Comparison of ENCODE assay signal across 24 cellular contexts in genomic region chr19:45446944-45447343, GRCh38. TPM values are rescaled to one million over a fixed set of nuclear protein-coding genes. Genes with fewer than 3 reads are reported as not detected.
DNase-seq lines count a peak whose midpoint lies in the region; ATAC-seq and TF ChIP-seq lines count a peak whose summit lies in the region.
"Had no signal": no experiment of that assay in that cellular context is flagged by ENCODE, and none has a peak within 500 bp of the region (broad histone marks: within the 10 kb centered on the region; RNA-seq: fewer than 3 reads in every experiment).

No MANE protein-coding gene starts in this region.

- 33% methylated on average over 7 of the region's 7 CpGs for WGBS in suprapubic skin

- H3K36me3 ChIP-seq in HEK293 (ENCODE audit: control insufficient read depth in 2 of 2, insufficient read depth in 1 of 2, low read length in 2 of 2) (no peaks in the 10 kb centered on the region), breast epithelium (no peaks in the 10 kb centered on the region), suprapubic skin (no peaks in the 10 kb centered on the region)
- H3K36me3 ChIP-seq: heart left ventricle, ovary had no signal

- H3K4me3 ChIP-seq in HEK293 (ENCODE audit: low read depth, low read length) (no peak overlapping the region), breast epithelium (no peak overlapping the region), suprapubic skin (no peak overlapping the region)
- H3K4me3 ChIP-seq: heart left ventricle, ovary had no signal

- peaks cover 31 to 44% (median 40%) of the 10 kb centered on the region in 3 donors for H3K27me3 Mint-ChIP-seq in immature natural killer cell (ENCODE audit: low read depth in 3 of 3)
- H3K27me3 Mint-ChIP-seq: effector memory CD8-positive, alpha-beta T cell; stimulated activated naive B cell treated with anti-CD40 and anti-IgM and Interleukin-4, amounts not matched to agents 10 μg/mL and 1 μg/mL and 100 μg/mL, for 72 hours had no signal

- H3K9me3 ChIP-seq in HEK293 (ENCODE audit: control insufficient read depth, insufficient read depth, low read depth, low read length), result no peaks in the 10 kb centered on the region
- H3K9me3 ChIP-seq in breast epithelium, result no peaks in the 10 kb centered on the region
- H3K9me3 ChIP-seq in suprapubic skin, result no peaks in the 10 kb centered on the region
- H3K9me3 ChIP-seq: heart left ventricle, ovary, SK-N-SH had no signal

- TF ChIP-seq POLR2A in breast epithelium (IDR thresholded peaks at IDR 0.05) (no peak), suprapubic skin (IDR thresholded peaks at IDR 0.05) (no peak)

- peaks cover 4 to 10% (median 7%) of the 10 kb centered on the region in 3 donors for H3K36me3 Mint-ChIP-seq in immature natural killer cell

- DNase-seq in breast epithelium (ENCODE audit: low spot score in 2 of 2) (peak in 1 of 2 donors; percentile 88), immature natural killer cell (no peak), suprapubic skin (ENCODE audit: low spot score in 2 of 2) (peak in 1 of 2 donors; percentile 93), midbrain (lab: John Stamatoyannopoulos, UW) (no peak), CD1c-positive myeloid dendritic cell (ENCODE audit: extremely low spot score) (no peak)
- DNase-seq: activated CD4-positive, CD25-positive, alpha-beta regulatory T cell treated with anti-CD3 and anti-CD28 coated beads, Interleukin-2, amount 50 U/mL, for 72 hours; activated naive CD4-positive, alpha-beta T cell treated with anti-CD3 and anti-CD28 coated beads, Interleukin-2, amount 50 U/mL, for 16 hours; anterior cingulate cortex; cerebellar nuclear complex; DMS79 treated with DMSO at 0.1 percent for 48 hours; heart left ventricle; NCI-H1105; NCI-H2081 treated with DMSO at 0.1 percent for 48 hours; NCI-H510A; ovary; SK-N-SH; stimulated activated naive B cell treated with anti-CD40 and anti-IgM and Interleukin-4, amounts not matched to agents 10 μg/mL and 1 μg/mL and 100 μg/mL, for 72 hours; T-helper 9 cell had no signal

- CTCF ChIA-PET in HEK293 (lab: Yijun Ruan, JAX), result interaction anchor here (0.6 to 4.2 kb wide), 9 partner anchors 10 to 38 kb away, joined by 3 to 38 read pairs (median 5); no protein-coding TSS in a partner anchor

- TF ChIP-seq CTCF in HEK293 (tag by site-specific recombination; IDR thresholded peaks at IDR 0.05) (no peak), breast epithelium (IDR thresholded peaks at IDR 0.05) (no peak), suprapubic skin (IDR thresholded peaks at IDR 0.05) (no peak)

- H3K4me3 Mint-ChIP-seq in immature natural killer cell, result no peak overlapping the region
- H3K4me3 Mint-ChIP-seq: activated T-cell treated with anti-CD3 and anti-CD28 coated beads, Interleukin-2, amount 50 U/mL, for 72 hours; stimulated activated naive B cell treated with anti-CD40 and anti-IgM and Interleukin-4, amounts not matched to agents 10 μg/mL and 1 μg/mL and 100 μg/mL, for 72 hours had no signal

- no peak overlapping the region for H3K27ac ChIP-seq in HEK293 (ENCODE audit: extremely low read depth, low read depth, low read length)
- peak overlapping the region; percentile 66 to 100 for H3K27ac ChIP-seq in breast epithelium
- H3K27ac ChIP-seq in suprapubic skin, result peak overlapping the region; percentile 95
- H3K27ac ChIP-seq: heart left ventricle, ovary had no signal

- POLR2A ChIA-PET in HEK293 (lab: Yijun Ruan, JAX), result no interaction called here

- H3K27me3 ChIP-seq in breast epithelium, result no peaks in the 10 kb centered on the region
- H3K27me3 ChIP-seq in suprapubic skin, result no peaks in the 10 kb centered on the region
- H3K27me3 ChIP-seq: heart left ventricle, ovary had no signal

- H3K4me1 ChIP-seq in HEK293 (ENCODE audit: control insufficient read depth, insufficient read depth, low read length) (0 out of 2 replicates have a peak, but pooled peaks cover 8% of the 10 kb centered on the region), breast epithelium (peaks cover 3 to 17% of the 10 kb centered on the region in 2 donors), suprapubic skin (peaks cover 85% of the 10 kb centered on the region)

- ATAC-seq in HG02938 (IDR thresholded peaks at IDR 0.05; ENCODE audit: unreplicated experiment), result no peak
- ATAC-seq in GM18858 (IDR thresholded peaks at IDR 0.05; ENCODE audit: unreplicated experiment), result no peak
- ATAC-seq: activated T-cell treated with anti-CD3 and anti-CD28 coated beads, Interleukin-2, amount 50 U/mL, for 72 hours; effector memory CD8-positive, alpha-beta T cell; heart left ventricle; sciatic nerve; stimulated activated naive B cell treated with anti-CD40 and anti-IgM and Interleukin-4, amounts not matched to agents 10 μg/mL and 1 μg/mL and 100 μg/mL, for 72 hours had no signal

- H3K9me3 Mint-ChIP-seq in immature natural killer cell, result peaks cover 0 to 2% (median 0%) of the 10 kb centered on the region in 6 donors
- H3K9me3 Mint-ChIP-seq: activated T-cell treated with anti-CD3 and anti-CD28 coated beads, Interleukin-2, amount 50 U/mL, for 72 hours; effector memory CD8-positive, alpha-beta T cell; stimulated activated naive B cell treated with anti-CD40 and anti-IgM and Interleukin-4, amounts not matched to agents 10 μg/mL and 1 μg/mL and 100 μg/mL, for 72 hours had no signal

- no peak for TF ChIP-seq EP300 in suprapubic skin (IDR thresholded peaks at IDR 0.05)

- H3K4me1 Mint-ChIP-seq in immature natural killer cell, result peaks cover 76 to 89% of the 10 kb centered on the region in 2 donors

- peak overlapping the region; percentile 12 to 100 (median 100) for H3K27ac Mint-ChIP-seq in immature natural killer cell
- H3K27ac Mint-ChIP-seq: activated T-cell treated with anti-CD3 and anti-CD28 coated beads, Interleukin-2, amount 50 U/mL, for 72 hours; stimulated activated naive B cell treated with anti-CD40 and anti-IgM and Interleukin-4, amounts not matched to agents 10 μg/mL and 1 μg/mL and 100 μg/mL, for 72 hours had no signal

- intact Hi-C loops in breast epithelium (cut with DNase I; ENCODE audit: low total_unique reads), result no loop called here

TF ChIP-seq in HEK293, 187 proteins besides CTCF, POLR2A, EP300 and RAD21:
- TF ChIP-seq ZNF335 (tag by site-specific recombination; conservative IDR thresholded peaks at IDR 0.05), result no peak
- TF ChIP-seq ZBTB17 (tag by site-specific recombination; IDR thresholded peaks at IDR 0.05), result 0 out of 2 replicates have a peak, but pooled peaks have one; percentile 23
- TF ChIP-seq PRDM10 (tag by site-specific recombination; IDR thresholded peaks at IDR 0.05), result 0 out of 2 replicates have a peak, but pooled peaks have one; percentile 9
- no peak for TF ChIP-seq ZNF426 (tag by site-specific recombination; IDR thresholded peaks at IDR 0.05)
- no peak for TF ChIP-seq SP2 (tag by site-specific recombination; IDR thresholded peaks at IDR 0.05)

RNA-seq across cellular contexts. Expression of gene FOSB, which starts 20.9 kb away (rescaled TPM):
- total RNA-seq in breast epithelium (100 to 1,000 TPM in 1 of 3 donors, 10 to 100 TPM in 2; 29.8 to 109 (median 38.4) TPM), suprapubic skin (100 to 1,000 TPM; 326 to 676 (median 518) TPM)
- polyA plus RNA-seq in immature natural killer cell, result 10 to 100 TPM; 11.6 to 30.1 (median 11.6) TPM

RNA-seq across cellular contexts. Expression of gene ERCC1, which starts 23.2 kb away (rescaled TPM):
- total RNA-seq in breast epithelium, result 10 to 100 TPM; 89.9 to 96.7 (median 91.2) TPM
- polyA plus RNA-seq in immature natural killer cell, result 10 to 100 TPM; 50.8 to 62.2 (median 54.5) TPM
- total RNA-seq in suprapubic skin, result 100 to 1,000 TPM; 102 to 120 (median 106) TPM

RNA-seq across cellular contexts. Expression of gene POLR1G, which starts 40.5 kb away (rescaled TPM):
- total RNA-seq in breast epithelium, result 1 to 10 TPM; 2.6 to 6.9 (median 5.3) TPM
- 1 to 10 TPM in 1 of 3 donors, under 1 TPM in 2; 0.43 to 2.3 (median 0.77) TPM for polyA plus RNA-seq in immature natural killer cell
- 10 to 100 TPM in 2 of 4 donors, 1 to 10 TPM in 2; 4.7 to 12.2 (median 8.0) TPM for total RNA-seq in suprapubic skin

RNA-seq across cellular contexts. Expression of gene PPP1R13L, which starts 42.1 kb away (rescaled TPM):
- total RNA-seq in breast epithelium (10 to 100 TPM in 2 of 3 donors, 1 to 10 TPM in 1; 3.4 to 45.1 (median 34.7) TPM), suprapubic skin (100 to 1,000 TPM; 195 to 597 (median 280) TPM)
- polyA plus RNA-seq in immature natural killer cell, result under 1 TPM in 2 of 3 donors, not detected in 1; 0.08 to 0.84 TPM

RNA-seq across cellular contexts. Expression of gene RTN2, which starts 49.9 kb away (rescaled TPM):
- total RNA-seq in breast epithelium (10 to 100 TPM in 1 of 3 donors, 1 to 10 TPM in 2; 5.9 to 15.1 (median 7.2) TPM), suprapubic skin (10 to 100 TPM in 2 of 4 donors, 1 to 10 TPM in 2; 5.4 to 12.2 (median 10.7) TPM)
- under 1 TPM in 2 of 3 donors, not detected in 1; 0.48 to 0.80 TPM for polyA plus RNA-seq in immature natural killer cell
